In the genomic region with DNA sequence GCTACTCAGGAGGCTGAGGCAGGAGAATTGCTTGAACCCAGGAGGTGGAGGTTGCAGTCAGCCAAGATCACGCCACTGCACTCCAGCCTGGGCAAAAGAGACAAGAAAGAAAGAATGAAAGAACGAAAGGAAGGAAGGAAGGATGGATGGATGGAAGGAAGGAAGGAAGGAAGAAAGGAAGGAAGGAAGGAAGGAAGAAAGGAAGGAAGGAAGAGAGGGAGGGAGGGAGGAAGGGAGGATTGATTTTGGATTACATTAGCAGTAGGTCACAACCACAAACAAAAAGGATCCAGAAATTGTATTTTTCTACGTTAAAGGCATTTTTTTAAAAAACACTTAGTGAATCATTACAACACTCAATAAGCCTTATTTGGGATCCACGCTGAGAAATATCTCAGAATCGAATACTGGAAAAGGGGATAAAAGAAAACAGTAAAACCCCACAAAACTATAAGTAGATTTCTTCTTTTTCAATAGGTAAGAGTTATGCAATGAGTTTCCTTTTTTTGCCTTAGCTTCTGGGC, we compare ENCODE assay signal across 26 cellular contexts.
"Had no signal": no experiment of that assay in that cellular context is flagged by ENCODE, and none has a peak within 500 bp of the region (broad histone marks: within the 10 kb centered on the region; RNA-seq: fewer than 3 reads in every experiment).

No MANE protein-coding gene starts in this region.

- H3K4me3 ChIP-seq: colonic mucosa, coronary artery, dorsolateral prefrontal cortex, esophagus muscularis mucosa, esophagus squamous epithelium, gastrocnemius medialis, gastroesophageal sphincter, heart left ventricle, heart right ventricle, hepatocyte had no signal

- H3K27ac Mint-ChIP-seq: dendritic cell treated with granulocyte-macrophage colony-stimulating factor and Interleukin-4, amounts not matched to agents 40 ng/mL and 50 ng/mL, for 4 days; effector memory CD8-positive, alpha-beta T cell; endodermal cell had no signal

- H3K27me3 Mint-ChIP-seq: dendritic cell treated with granulocyte-macrophage colony-stimulating factor and Interleukin-4, amounts not matched to agents 40 ng/mL and 50 ng/mL, for 4 days had no signal

- H3K36me3 ChIP-seq: colonic mucosa, esophagus muscularis mucosa, esophagus squamous epithelium, gastrocnemius medialis, gastroesophageal sphincter, heart left ventricle, heart right ventricle had no signal

- H3K9me3 Mint-ChIP-seq: effector memory CD8-positive, alpha-beta T cell; endodermal cell had no signal

- DNase-seq: colonic mucosa; cortex of kidney; dermis blood vessel endothelial cell; dorsolateral prefrontal cortex; effector CD4-positive, alpha-beta T cell; effector CD8-positive, alpha-beta T cell; effector memory CD4-positive, alpha-beta T cell; effector memory CD8-positive, alpha-beta T cell; endodermal cell; erythroblast; esophagus squamous epithelium; foreskin fibroblast; foreskin keratinocyte; foreskin melanocyte; gastrocnemius medialis; glutamatergic neuron; head of caudate nucleus; heart left ventricle; heart right ventricle had no signal

- H3K27ac ChIP-seq: colonic mucosa, coronary artery, dorsolateral prefrontal cortex, epithelial cell of prostate, esophagus muscularis mucosa, esophagus squamous epithelium, foreskin keratinocyte, gastrocnemius medialis, gastroesophageal sphincter, heart left ventricle, heart right ventricle, hepatocyte had no signal

- H3K4me1 ChIP-seq: colonic mucosa, esophagus muscularis mucosa, esophagus squamous epithelium, foreskin keratinocyte, gastrocnemius medialis, gastroesophageal sphincter, heart left ventricle, heart right ventricle had no signal

- H3K27me3 ChIP-seq: colonic mucosa, esophagus muscularis mucosa, esophagus squamous epithelium, foreskin keratinocyte, gastrocnemius medialis, gastroesophageal sphincter, heart left ventricle, heart right ventricle, hepatocyte had no signal

- H3K4me2 ChIP-seq: hepatocyte had no signal

- H3K79me2 ChIP-seq: hepatocyte had no signal

- H3K4me3 Mint-ChIP-seq: dendritic cell treated with granulocyte-macrophage colony-stimulating factor and Interleukin-4, amounts not matched to agents 40 ng/mL and 50 ng/mL, for 4 days; effector memory CD8-positive, alpha-beta T cell; endodermal cell had no signal

- H2AFZ ChIP-seq: hepatocyte had no signal

- ATAC-seq: effector memory CD8-positive, alpha-beta T cell; esophagus mucosa; foreskin keratinocyte; gastrocnemius medialis; gastroesophageal sphincter; heart left ventricle; heart right ventricle had no signal

- H3K9me3 ChIP-seq: colonic mucosa, esophagus muscularis mucosa, esophagus squamous epithelium, gastrocnemius medialis, gastroesophageal sphincter, heart left ventricle, heart right ventricle had no signal

- H3K4me1 Mint-ChIP-seq: endodermal cell had no signal
